8 cellular contexts compared by ENCODE assay signal in the genomic region with DNA sequence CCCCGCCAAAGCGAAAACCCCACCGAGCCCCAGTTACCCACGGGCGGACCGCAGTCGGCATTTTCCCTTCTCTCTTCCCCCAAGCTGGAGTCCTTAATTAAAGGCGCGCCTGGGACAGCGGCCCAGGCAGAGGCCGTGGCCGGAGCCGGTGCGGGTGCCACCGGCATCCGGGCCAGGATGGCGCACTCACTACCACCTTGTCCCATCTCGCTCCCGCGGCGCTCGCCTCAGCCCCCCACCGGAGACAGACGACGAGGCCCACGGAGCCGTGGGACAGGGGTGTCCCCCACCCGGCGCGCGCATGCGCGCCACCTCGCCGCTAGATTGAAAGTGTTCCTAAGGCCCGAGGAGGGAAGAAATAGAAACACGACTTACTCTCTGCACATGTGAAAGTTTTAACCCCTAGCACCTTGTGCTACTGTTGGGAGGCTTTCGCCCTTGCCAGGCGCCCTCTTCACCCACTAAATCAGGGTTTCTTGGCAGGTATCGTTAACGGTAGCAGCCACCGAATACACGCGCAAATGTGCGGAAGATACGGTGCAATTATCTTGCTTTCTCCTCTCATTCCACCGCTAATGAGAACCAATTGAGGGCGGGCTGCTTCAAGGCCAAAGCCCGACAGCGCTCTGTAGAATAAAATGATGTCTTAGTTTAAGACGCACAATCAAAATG.
A peak's percentile ranks its signal among the peaks of the same experiment; 100 is the strongest.
DNase-seq lines count a peak whose midpoint lies in the region; ATAC-seq and TF ChIP-seq lines count a peak whose summit lies in the region.

No MANE protein-coding gene starts in this region.

- no peak overlapping the region for H3K4me2 ChIP-seq in OCI-LY7 (ENCODE audit: low read length)

- H4K20me1 ChIP-seq in OCI-LY7 (ENCODE audit: insufficient read depth, low read length) = no peaks in the 10 kb centered on the region

- H3K4me3 ChIP-seq in GM12875 (ENCODE audit: low read depth, low read length) (peak overlapping the region; percentile 29), upper lobe of left lung (peak overlapping the region; percentile 37 to 65 (median 54)), OCI-LY7 (ENCODE audit: low read depth, low read length, poor library complexity, severe bottlenecking) (no peak overlapping the region)

- peaks cover 6% of the 10 kb centered on the region for H3K36me3 Mint-ChIP-seq in natural killer cell treated with Interleukin-12 subunit alpha and Interleukin-12 subunit beta and Interleukin-15 and Interleukin-18, amount 100 ng/mL, for 72 hours

- peaks cover 0 to 24% of the 10 kb centered on the region in 2 donors for H3K27me3 Mint-ChIP-seq in natural killer cell treated with Interleukin-12 subunit alpha and Interleukin-12 subunit beta and Interleukin-15 and Interleukin-18, amount 100 ng/mL, for 72 hours

- POLR2A ChIA-PET in OCI-LY7 (lab: Charles Lee) = no interaction called here

- peak; percentile 71 for DNase-seq in activated CD8-positive, alpha-beta memory T cell treated with anti-CD3 and anti-CD28 coated beads for 24 hours
- no peak for DNase-seq in natural killer cell treated with Interleukin-12 subunit alpha and Interleukin-12 subunit beta and Interleukin-15 and Interleukin-18, amount 100 ng/mL, for 72 hours (ENCODE audit: low spot score)
- DNase-seq in upper lobe of left lung (peak in 1 of 2 donors; percentile 89), OCI-LY7 (ENCODE audit: low spot score) (no peak), ureter (ENCODE audit: low spot score) (no peak)

- peak overlapping the region; percentile 85 for H3K4me3 Mint-ChIP-seq in natural killer cell treated with Interleukin-12 subunit alpha and Interleukin-12 subunit beta and Interleukin-15 and Interleukin-18, amount 100 ng/mL, for 72 hours

- no peak for TF ChIP-seq POLR2A in upper lobe of left lung (IDR thresholded peaks at IDR 0.05)

- H3K4me1 ChIP-seq in upper lobe of left lung = peaks cover 0 to 27% (median 5%) of the 10 kb centered on the region in 4 donors
- no peaks in the 10 kb centered on the region for H3K4me1 ChIP-seq in OCI-LY7 (ENCODE audit: insufficient read depth, low read length, poor library complexity, severe bottlenecking)

- H3K27ac ChIP-seq in upper lobe of left lung (peak overlapping the region in 1 of 4 donors; percentile 57), OCI-LY7 (ENCODE audit: low read depth, low read length, poor library complexity, severe bottlenecking) (no peak overlapping the region)

- H3K27me3 ChIP-seq in upper lobe of left lung = no peaks in the 10 kb centered on the region

- ATAC-seq in HG03354 (IDR thresholded peaks at IDR 0.05; ENCODE audit: poor library complexity, severe bottlenecking, unreplicated experiment) (peak; percentile 36), esophagus mucosa (peak; percentile 44), upper lobe of left lung (ENCODE audit: low FRiP score in 2 of 2) (peak in 1 of 2 donors; percentile 61)
- ATAC-seq in natural killer cell treated with Interleukin-12 subunit alpha and Interleukin-12 subunit beta and Interleukin-15 and Interleukin-18, amount 100 ng/mL, for 72 hours = peak; percentile 78 to 80

- peak overlapping the region; percentile 29 to 72 for H3K27ac Mint-ChIP-seq in natural killer cell treated with Interleukin-12 subunit alpha and Interleukin-12 subunit beta and Interleukin-15 and Interleukin-18, amount 100 ng/mL, for 72 hours

- no peaks in the 10 kb centered on the region for H3K9me2 ChIP-seq in OCI-LY7 (ENCODE audit: insufficient read depth, low read length)

- TF ChIP-seq EP300 in upper lobe of left lung (IDR thresholded peaks at IDR 0.05) = no peak

- H3K9me3 ChIP-seq in upper lobe of left lung (no peaks in the 10 kb centered on the region), OCI-LY7 (ENCODE audit: low read length) (no peaks in the 10 kb centered on the region)

- TF ChIP-seq CTCF in GM12875 (IDR thresholded peaks at IDR 0.05; ENCODE audit: borderline replicate concordance, insufficient read depth, low read depth, low read length) = no peak
- TF ChIP-seq CTCF in upper lobe of left lung (IDR thresholded peaks at IDR 0.05) = no peak
- TF ChIP-seq CTCF in OCI-LY7 (conservative IDR thresholded peaks at IDR 0.05; ENCODE audit: low read length) = no peak

- H3K79me2 ChIP-seq in OCI-LY7 (ENCODE audit: insufficient read depth, low read depth, low read length) = no peaks in the 10 kb centered on the region

- CTCF ChIA-PET in OCI-LY7 (lab: Charles Lee; ENCODE audit: unreplicated experiment) = no interaction called here

- no peaks in the 10 kb centered on the region for H3K36me3 ChIP-seq in upper lobe of left lung
- H3K36me3 ChIP-seq in OCI-LY7 (ENCODE audit: insufficient read depth, low read length) = no peaks in the 10 kb centered on the region

- intact Hi-C loops in OCI-LY7 (cut with micrococcal nuclease; ENCODE audit: unreplicated experiment) = no loop called here

- peaks cover 9 to 12% of the 10 kb centered on the region in 2 donors for H3K4me1 Mint-ChIP-seq in natural killer cell treated with Interleukin-12 subunit alpha and Interleukin-12 subunit beta and Interleukin-15 and Interleukin-18, amount 100 ng/mL, for 72 hours (ENCODE audit: low read depth in 2 of 2)

- no TSS peak for BruUV-seq in OCI-LY7 (replicated peaks; lab: Mats Ljungman, UMichigan)

- 0 to 43% methylated on average over 8 to 51 of the region's 51 CpGs for WGBS in upper lobe of left lung, 2 donors

- no peak overlapping the region for H2AFZ ChIP-seq in OCI-LY7 (ENCODE audit: low read length)

- H3K9me3 Mint-ChIP-seq in natural killer cell treated with Interleukin-12 subunit alpha and Interleukin-12 subunit beta and Interleukin-15 and Interleukin-18, amount 100 ng/mL, for 72 hours = no peaks in the 10 kb centered on the region
